In the genomic region with DNA sequence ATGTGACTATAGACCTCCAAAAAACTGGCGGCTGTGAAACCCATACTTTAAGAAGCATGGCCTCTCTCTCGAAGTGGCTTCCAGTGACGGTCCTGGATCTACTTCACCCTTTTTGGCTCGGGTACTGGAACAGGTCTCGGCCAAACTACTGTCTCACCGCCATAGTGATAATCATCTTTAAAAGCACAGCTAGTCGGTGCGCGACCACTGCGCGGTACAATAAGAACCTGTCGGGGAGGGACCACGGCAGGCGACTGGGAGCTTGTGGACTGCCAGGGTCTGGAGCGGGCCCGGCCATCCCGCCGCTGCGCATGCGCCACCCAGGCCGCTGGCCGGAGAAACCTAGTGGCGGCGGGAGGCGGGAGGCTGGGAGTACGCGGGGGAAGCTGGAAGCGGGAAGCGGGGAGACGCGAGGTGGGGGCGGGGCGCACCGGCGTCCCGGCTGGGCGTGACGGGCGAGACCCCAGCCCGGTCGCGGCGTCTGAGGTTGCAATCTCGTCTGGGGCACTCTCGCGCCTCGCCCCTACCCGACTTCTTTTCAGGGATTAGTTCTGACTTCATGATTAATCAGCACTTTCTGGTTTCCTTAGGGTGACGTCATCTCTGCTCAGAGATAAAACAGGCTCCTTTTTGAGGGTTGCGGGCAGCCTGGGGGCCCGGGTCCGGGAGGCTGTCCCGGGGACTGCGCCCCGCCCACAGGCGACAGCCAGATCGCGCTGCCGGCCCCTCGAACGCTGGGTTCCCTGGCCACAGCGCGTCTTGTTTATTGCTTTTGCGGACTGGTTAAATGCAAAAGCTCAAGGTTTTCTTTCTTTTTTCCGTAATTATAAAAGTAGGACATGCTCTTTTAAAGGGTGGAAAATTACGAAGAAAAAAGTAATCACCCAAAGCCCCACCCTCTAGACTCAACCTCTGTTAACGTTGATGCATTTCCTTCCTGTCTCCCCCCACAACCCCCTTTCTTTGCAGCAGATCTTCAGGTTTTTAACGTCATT, we compare ENCODE assay signal across 1 cellular context.
TF ChIP-seq lines count a peak whose summit lies in the region.

No MANE protein-coding gene starts in this region.

TF ChIP-seq in K562, 482 proteins besides CTCF, POLR2A, EP300 and RAD21 (continued from another document and continues in another):
- TF ChIP-seq, protein P1, sequence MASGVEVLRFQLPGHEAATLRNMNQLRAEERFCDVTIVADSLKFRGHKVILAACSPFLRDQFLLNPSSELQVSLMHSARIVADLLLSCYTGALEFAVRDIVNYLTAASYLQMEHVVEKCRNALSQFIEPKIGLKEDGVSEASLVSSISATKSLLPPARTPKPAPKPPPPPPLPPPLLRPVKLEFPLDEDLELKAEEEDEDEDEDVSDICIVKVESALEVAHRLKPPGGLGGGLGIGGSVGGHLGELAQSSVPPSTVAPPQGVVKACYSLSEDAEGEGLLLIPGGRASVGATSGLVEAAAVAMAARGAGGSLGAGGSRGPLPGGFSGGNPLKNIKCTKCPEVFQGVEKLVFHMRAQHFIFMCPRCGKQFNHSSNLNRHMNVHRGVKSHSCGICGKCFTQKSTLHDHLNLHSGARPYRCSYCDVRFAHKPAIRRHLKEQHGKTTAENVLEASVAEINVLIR (CRISPR knock-in tag; IDR thresholded peaks at IDR 0.05), result peak; percentile 75
- TF ChIP-seq ZNF184 (CRISPR knock-in tag; IDR thresholded peaks at IDR 0.05), result no peak
- TF ChIP-seq TRIM28 (IDR thresholded peaks at IDR 0.05), result no peak
- TF ChIP-seq ZNF551 (CRISPR knock-in tag; IDR thresholded peaks at IDR 0.05), result no peak
- no peak for TF ChIP-seq SP2 (IDR thresholded peaks at IDR 0.05; ENCODE audit: extremely low read depth, low read depth, low read length, poor library complexity, severe bottlenecking)
- TF ChIP-seq SRF (CRISPR knock-in tag; IDR thresholded peaks at IDR 0.05), result peak in 1 of 2 experiments; percentile 11; a peak in 1 of 4 replicates
- TF ChIP-seq, protein P2, sequence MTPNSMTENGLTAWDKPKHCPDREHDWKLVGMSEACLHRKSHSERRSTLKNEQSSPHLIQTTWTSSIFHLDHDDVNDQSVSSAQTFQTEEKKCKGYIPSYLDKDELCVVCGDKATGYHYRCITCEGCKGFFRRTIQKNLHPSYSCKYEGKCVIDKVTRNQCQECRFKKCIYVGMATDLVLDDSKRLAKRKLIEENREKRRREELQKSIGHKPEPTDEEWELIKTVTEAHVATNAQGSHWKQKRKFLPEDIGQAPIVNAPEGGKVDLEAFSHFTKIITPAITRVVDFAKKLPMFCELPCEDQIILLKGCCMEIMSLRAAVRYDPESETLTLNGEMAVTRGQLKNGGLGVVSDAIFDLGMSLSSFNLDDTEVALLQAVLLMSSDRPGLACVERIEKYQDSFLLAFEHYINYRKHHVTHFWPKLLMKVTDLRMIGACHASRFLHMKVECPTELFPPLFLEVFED (CRISPR knock-in tag; conservative IDR thresholded peaks at IDR 0.05), result 0 out of 2 replicates have a peak, but pooled peaks have one; percentile 20
- no peak for TF ChIP-seq ZKSCAN3 (CRISPR knock-in tag; IDR thresholded peaks at IDR 0.05)
- TF ChIP-seq, protein P3, sequence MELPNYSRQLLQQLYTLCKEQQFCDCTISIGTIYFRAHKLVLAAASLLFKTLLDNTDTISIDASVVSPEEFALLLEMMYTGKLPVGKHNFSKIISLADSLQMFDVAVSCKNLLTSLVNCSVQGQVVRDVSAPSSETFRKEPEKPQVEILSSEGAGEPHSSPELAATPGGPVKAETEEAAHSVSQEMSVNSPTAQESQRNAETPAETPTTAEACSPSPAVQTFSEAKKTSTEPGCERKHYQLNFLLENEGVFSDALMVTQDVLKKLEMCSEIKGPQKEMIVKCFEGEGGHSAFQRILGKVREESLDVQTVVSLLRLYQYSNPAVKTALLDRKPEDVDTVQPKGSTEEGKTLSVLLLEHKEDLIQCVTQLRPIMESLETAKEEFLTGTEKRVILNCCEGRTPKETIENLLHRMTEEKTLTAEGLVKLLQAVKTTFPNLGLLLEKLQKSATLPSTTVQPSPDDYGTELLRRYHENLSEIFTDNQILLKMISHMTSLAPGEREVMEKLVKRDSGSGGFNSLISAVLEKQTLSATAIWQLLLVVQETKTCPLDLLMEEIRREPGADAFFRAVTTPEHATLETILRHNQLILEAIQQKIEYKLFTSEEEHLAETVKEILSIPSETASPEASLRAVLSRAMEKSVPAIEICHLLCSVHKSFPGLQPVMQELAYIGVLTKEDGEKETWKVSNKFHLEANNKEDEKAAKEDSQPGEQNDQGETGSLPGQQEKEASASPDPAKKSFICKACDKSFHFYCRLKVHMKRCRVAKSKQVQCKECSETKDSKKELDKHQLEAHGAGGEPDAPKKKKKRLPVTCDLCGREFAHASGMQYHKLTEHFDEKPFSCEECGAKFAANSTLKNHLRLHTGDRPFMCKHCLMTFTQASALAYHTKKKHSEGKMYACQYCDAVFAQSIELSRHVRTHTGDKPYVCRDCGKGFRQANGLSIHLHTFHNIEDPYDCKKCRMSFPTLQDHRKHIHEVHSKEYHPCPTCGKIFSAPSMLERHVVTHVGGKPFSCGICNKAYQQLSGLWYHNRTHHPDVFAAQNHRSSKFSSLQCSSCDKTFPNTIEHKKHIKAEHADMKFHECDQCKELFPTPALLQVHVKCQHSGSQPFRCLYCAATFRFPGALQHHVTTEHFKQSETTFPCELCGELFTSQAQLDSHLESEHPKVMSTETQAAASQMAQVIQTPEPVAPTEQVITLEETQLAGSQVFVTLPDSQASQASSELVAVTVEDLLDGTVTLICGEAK (IDR thresholded peaks at IDR 0.05), result peak; percentile 57
- TF ChIP-seq, protein P3 (CRISPR knock-in tag; IDR thresholded peaks at IDR 0.05), result no peak
- no peak for TF ChIP-seq ZNF76 (CRISPR knock-in tag; IDR thresholded peaks at IDR 0.05; ENCODE audit: borderline replicate concordance)
- TF ChIP-seq NFIX (CRISPR knock-in tag; IDR thresholded peaks at IDR 0.05; ENCODE audit: low read depth), result no peak; the same call in 1 of the 2 replicates
- TF ChIP-seq, protein P4, sequence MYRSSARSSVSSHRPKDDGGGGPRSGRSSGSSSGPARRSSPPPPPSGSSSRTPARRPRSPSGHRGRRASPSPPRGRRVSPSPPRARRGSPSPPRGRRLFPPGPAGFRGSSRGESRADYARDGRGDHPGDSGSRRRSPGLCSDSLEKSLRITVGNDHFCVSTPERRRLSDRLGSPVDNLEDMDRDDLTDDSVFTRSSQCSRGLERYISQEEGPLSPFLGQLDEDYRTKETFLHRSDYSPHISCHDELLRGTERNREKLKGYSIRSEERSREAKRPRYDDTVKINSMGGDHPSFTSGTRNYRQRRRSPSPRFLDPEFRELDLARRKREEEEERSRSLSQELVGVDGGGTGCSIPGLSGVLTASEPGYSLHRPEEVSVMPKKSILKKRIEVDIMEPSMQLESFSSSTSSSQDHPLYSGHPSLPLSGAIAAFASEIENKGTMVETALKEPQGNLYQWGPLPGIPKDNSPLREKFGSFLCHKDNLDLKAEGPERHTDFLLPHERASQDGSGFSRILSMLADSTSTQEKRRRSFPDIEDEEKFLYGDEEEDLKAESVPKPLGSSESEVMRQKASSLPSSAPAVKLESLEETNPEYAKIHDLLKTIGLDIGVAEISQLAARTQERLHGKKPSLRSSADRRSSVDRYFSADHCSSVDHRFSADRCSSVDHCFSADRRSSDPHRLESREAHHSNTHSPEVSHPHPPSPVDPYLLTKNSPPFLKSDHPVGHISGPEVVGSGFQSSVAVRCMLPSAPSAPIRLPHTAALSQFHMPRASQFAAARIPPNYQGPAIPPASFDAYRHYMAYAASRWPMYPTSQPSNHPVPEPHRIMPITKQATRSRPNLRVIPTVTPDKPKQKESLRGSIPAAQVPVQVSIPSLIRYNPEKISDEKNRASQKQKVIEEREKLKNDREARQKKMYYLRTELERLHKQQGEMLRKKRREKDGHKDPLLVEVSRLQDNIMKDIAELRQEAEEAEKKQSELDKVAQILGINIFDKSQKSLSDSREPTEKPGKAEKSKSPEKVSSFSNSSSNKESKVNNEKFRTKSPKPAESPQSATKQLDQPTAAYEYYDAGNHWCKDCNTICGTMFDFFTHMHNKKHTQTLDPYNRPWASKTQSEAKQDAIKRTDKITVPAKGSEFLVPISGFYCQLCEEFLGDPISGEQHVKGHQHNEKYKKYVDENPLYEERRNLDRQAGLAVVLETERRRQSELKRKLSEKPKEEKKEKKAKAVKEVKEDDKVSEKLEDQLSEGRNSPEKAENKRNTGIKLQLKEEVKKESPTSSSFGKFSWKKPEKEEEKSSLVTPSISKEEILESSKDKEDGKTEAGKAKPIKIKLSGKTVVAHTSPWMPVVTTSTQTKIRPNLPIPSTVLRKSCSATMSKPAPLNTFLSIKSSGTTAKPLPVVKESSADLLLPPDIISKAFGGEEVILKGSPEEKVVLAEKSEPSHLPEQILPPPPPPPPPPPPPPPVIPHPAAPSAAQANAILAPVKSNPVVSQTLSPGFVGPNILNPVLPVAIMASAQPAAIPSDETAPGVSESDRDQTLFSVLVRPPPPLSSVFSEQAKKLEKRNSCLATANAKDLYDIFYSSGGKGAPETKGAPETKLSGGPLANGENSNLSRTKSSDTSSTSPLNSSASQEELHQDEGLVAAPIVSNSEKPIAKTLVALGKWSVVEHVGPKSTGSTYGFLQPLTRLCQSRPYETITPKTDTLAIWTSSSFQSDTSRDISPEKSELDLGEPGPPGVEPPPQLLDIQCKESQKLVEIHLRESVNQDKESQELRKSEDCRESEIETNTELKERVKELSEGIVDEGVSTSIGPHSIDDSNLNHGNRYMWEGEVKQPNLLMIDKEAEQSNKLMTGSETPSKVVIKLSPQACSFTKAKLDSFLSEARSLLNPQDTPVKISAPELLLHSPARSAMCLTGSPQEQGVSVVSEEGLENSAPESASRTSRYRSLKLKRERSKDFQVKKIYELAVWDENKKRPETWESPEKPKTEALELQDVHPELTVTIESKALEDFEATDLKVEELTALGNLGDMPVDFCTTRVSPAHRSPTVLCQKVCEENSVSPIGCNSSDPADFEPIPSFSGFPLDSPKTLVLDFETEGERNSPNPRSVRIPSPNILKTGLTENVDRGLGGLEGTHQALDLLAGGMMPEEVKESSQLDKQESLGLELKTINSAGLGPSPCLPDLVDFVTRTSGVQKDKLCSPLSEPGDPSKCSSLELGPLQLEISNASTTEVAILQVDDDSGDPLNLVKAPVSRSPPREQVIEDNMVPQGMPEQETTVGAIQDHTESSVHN (IDR thresholded peaks at IDR 0.05; ENCODE audit: borderline replicate concordance in 1 of 2, low read depth in 1 of 2), result no peak
- no peak for TF ChIP-seq ZNF212 (CRISPR knock-in tag; IDR thresholded peaks at IDR 0.05)
- TF ChIP-seq FIP1L1 (IDR thresholded peaks at IDR 0.05; ENCODE audit: low read depth, low read length, poor library complexity, severe bottlenecking), result no peak
- TF ChIP-seq HMG20B (CRISPR knock-in tag; IDR thresholded peaks at IDR 0.05), result no peak
- TF ChIP-seq CHD4 (IDR thresholded peaks at IDR 0.05; ENCODE audit: insufficient read depth, insufficient replicate concordance, low read depth, low read length, poor library complexity, severe bottlenecking), result no peak
- TF ChIP-seq, protein P5, sequence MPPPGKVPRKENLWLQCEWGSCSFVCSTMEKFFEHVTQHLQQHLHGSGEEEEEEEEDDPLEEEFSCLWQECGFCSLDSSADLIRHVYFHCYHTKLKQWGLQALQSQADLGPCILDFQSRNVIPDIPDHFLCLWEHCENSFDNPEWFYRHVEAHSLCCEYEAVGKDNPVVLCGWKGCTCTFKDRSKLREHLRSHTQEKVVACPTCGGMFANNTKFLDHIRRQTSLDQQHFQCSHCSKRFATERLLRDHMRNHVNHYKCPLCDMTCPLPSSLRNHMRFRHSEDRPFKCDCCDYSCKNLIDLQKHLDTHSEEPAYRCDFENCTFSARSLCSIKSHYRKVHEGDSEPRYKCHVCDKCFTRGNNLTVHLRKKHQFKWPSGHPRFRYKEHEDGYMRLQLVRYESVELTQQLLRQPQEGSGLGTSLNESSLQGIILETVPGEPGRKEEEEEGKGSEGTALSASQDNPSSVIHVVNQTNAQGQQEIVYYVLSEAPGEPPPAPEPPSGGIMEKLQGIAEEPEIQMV (tag; conservative IDR thresholded peaks at IDR 0.05; ENCODE audit: low read depth), result no peak
- no peak for TF ChIP-seq FOXK1 (CRISPR knock-in tag; IDR thresholded peaks at IDR 0.05; ENCODE audit: borderline replicate concordance)
- no peak for TF ChIP-seq THRAP3 (IDR thresholded peaks at IDR 0.05; ENCODE audit: borderline replicate concordance)
- TF ChIP-seq, protein P6, sequence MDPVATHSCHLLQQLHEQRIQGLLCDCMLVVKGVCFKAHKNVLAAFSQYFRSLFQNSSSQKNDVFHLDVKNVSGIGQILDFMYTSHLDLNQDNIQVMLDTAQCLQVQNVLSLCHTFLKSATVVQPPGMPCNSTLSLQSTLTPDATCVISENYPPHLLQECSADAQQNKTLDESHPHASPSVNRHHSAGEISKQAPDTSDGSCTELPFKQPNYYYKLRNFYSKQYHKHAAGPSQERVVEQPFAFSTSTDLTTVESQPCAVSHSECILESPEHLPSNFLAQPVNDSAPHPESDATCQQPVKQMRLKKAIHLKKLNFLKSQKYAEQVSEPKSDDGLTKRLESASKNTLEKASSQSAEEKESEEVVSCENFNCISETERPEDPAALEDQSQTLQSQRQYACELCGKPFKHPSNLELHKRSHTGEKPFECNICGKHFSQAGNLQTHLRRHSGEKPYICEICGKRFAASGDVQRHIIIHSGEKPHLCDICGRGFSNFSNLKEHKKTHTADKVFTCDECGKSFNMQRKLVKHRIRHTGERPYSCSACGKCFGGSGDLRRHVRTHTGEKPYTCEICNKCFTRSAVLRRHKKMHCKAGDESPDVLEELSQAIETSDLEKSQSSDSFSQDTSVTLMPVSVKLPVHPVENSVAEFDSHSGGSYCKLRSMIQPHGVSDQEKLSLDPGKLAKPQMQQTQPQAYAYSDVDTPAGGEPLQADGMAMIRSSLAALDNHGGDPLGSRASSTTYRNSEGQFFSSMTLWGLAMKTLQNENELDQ (CRISPR knock-in tag; IDR thresholded peaks at IDR 0.05; ENCODE audit: borderline replicate concordance), result no peak
- TF ChIP-seq ZNF146 (CRISPR knock-in tag; IDR thresholded peaks at IDR 0.05; ENCODE audit: unreplicated experiment), result no peak
- TF ChIP-seq BMI1 (IDR thresholded peaks at IDR 0.05; ENCODE audit: low read length), result no peak
- TF ChIP-seq ZBTB8A (IDR thresholded peaks at IDR 0.05; ENCODE audit: partially characterized antibody), result no peak
